14 cellular contexts compared by ENCODE assay signal in the genomic region with DNA sequence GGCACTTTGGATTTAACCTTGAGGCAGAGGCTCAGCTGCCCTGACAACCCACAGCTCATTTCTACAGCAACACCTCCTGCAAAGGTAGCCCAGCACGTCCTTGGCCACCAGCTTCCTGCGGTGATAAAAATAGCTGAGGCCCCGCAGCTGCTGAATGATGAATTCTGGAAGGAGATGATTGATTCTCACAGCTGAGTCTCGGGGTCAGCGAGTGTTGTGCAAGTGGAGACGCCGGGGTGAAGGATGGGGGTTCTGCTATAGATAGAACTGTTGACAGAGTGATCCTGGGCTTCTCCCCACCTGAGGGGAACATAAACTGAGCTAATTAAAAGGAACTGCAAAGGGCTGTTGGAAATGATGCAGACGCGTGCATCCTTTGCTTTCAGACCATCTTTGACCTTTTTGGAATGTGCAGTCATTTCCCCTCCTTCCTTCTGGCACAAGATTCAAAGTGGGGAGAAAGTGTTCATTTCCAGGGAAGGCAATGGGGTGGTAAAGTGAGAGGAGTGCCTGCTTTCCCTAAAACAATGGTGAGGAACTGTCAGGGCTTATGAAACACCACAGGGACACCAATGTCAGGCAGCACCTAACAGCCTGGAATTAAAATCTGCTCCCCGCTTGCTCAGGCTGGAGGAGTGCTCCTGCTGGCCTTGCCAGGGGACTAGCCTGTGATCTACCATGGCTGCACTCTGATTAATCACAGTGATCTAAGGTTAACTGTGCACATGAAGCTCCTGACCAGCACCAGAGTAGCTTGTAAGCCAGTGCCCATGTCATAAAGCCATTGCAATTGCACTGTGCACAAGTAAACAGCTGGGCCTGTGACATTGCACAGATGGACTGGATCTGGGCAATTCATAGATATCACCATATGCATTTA.
DNase-seq lines count a peak whose midpoint lies in the region; ATAC-seq, FAIRE-seq and TF ChIP-seq lines count a peak whose summit lies in the region.
"Had no signal": no experiment of that assay in that cellular context is flagged by ENCODE, and none has a peak within 500 bp of the region (broad histone marks: within the 10 kb centered on the region; RNA-seq: fewer than 3 reads in every experiment).

No MANE protein-coding gene starts in this region.

- H3K36me3 Mint-ChIP-seq in activated naive CD8-positive, alpha-beta T cell treated with anti-CD3 and anti-CD28 coated beads, Interleukin-2, amount 50 U/mL, for 24 hours (ENCODE audit: low read depth) = no peaks in the 10 kb centered on the region
- no peaks in the 10 kb centered on the region for H3K36me3 Mint-ChIP-seq in activated naive CD8-positive, alpha-beta T cell treated with anti-CD3 and anti-CD28 coated beads for 36 hours
- no peaks in the 10 kb centered on the region for H3K36me3 Mint-ChIP-seq in stimulated activated effector memory CD8-positive, alpha-beta T cell treated with anti-CD3 and anti-CD28 coated beads, Interleukin-12 subunit alpha, Interleukin-12 subunit beta, amount 100 ng/mL, for 72 hours
- H3K36me3 Mint-ChIP-seq: mesothelial cell of epicardium had no signal

- no peaks in the 10 kb centered on the region for H3K4me1 Mint-ChIP-seq in activated naive CD8-positive, alpha-beta T cell treated with anti-CD3 and anti-CD28 coated beads, Interleukin-2, amount 50 U/mL, for 24 hours
- no peaks in the 10 kb centered on the region for H3K4me1 Mint-ChIP-seq in activated naive CD8-positive, alpha-beta T cell treated with anti-CD3 and anti-CD28 coated beads for 36 hours
- H3K4me1 Mint-ChIP-seq in stimulated activated effector memory CD8-positive, alpha-beta T cell treated with anti-CD3 and anti-CD28 coated beads, Interleukin-12 subunit alpha, Interleukin-12 subunit beta, amount 100 ng/mL, for 72 hours = no peaks in the 10 kb centered on the region

- DNase-seq in activated naive CD8-positive, alpha-beta T cell treated with anti-CD3 and anti-CD28 coated beads, Interleukin-2, amount 50 U/mL, for 24 hours = no peak
- no peak for DNase-seq in activated naive CD8-positive, alpha-beta T cell treated with anti-CD3 and anti-CD28 coated beads for 36 hours
- DNase-seq in NOMO-1 treated with DMSO at 0.1 percent for 48 hours (lab: John Stamatoyannopoulos, UW; ENCODE audit: unreplicated experiment) (peak; percentile 12), fibroblast of pulmonary artery (ENCODE audit: low read depth) (peak; percentile 29), H54 (ENCODE audit: insufficient read length, low spot score) (no peak), DMS114 treated with DMSO at 0.1 percent for 48 hours (lab: John Stamatoyannopoulos, UW; ENCODE audit: unreplicated experiment) (no peak)
- no peak for DNase-seq in stimulated activated effector memory CD8-positive, alpha-beta T cell treated with anti-CD3 and anti-CD28 coated beads, Interleukin-12 subunit alpha, Interleukin-12 subunit beta, amount 100 ng/mL, for 72 hours (ENCODE audit: low spot score in 2 of 2)
- DNase-seq in activated CD4-positive, CD25-positive, alpha-beta regulatory T cell (lab: John Stamatoyannopoulos, UW) = no peak
- DNase-seq: effector memory CD8-positive, alpha-beta T cell; pancreas; tibial artery had no signal

- H3K9me3 Mint-ChIP-seq in activated naive CD8-positive, alpha-beta T cell treated with anti-CD3 and anti-CD28 coated beads, Interleukin-2, amount 50 U/mL, for 24 hours = no peaks in the 10 kb centered on the region
- H3K9me3 Mint-ChIP-seq in activated naive CD8-positive, alpha-beta T cell treated with anti-CD3 and anti-CD28 coated beads for 36 hours = no peaks in the 10 kb centered on the region
- H3K9me3 Mint-ChIP-seq in stimulated activated effector memory CD8-positive, alpha-beta T cell treated with anti-CD3 and anti-CD28 coated beads, Interleukin-12 subunit alpha, Interleukin-12 subunit beta, amount 100 ng/mL, for 72 hours = no peaks in the 10 kb centered on the region
- H3K9me3 Mint-ChIP-seq: effector memory CD8-positive, alpha-beta T cell; mesothelial cell of epicardium had no signal

- H3K4me3 ChIP-seq in fibroblast of pulmonary artery (replicated peaks; ENCODE audit: low read depth, low read length) = no peak overlapping the region
- H3K4me3 ChIP-seq: pancreas, tibial artery had no signal

- no peak for FAIRE-seq in H54 (lab: Jason Lieb, UNC)
- FAIRE-seq: frontal cortex, pancreas had no signal

- TF ChIP-seq POLR2A in H54 (IDR thresholded peaks at IDR 0.05; ENCODE audit: low read depth, low read length) = no peak

- peaks cover 24% of the 10 kb centered on the region for H3K27me3 Mint-ChIP-seq in activated naive CD8-positive, alpha-beta T cell treated with anti-CD3 and anti-CD28 coated beads, Interleukin-2, amount 50 U/mL, for 24 hours
- peaks cover 4% of the 10 kb centered on the region for H3K27me3 Mint-ChIP-seq in activated naive CD8-positive, alpha-beta T cell treated with anti-CD3 and anti-CD28 coated beads for 36 hours

- ATAC-seq in activated naive CD8-positive, alpha-beta T cell treated with anti-CD3 and anti-CD28 coated beads, Interleukin-2, amount 50 U/mL, for 24 hours = no peak
- peak; percentile 6 for ATAC-seq in stimulated activated effector memory CD8-positive, alpha-beta T cell treated with anti-CD3 and anti-CD28 coated beads, Interleukin-12 subunit alpha, Interleukin-12 subunit beta, amount 100 ng/mL, for 72 hours
- ATAC-seq: effector memory CD8-positive, alpha-beta T cell; HCT116 had no signal

- no peak for TF ChIP-seq CTCF in fibroblast of pulmonary artery (IDR thresholded peaks at IDR 0.05; ENCODE audit: low read length, missing control alignments)

- H3K4me3 Mint-ChIP-seq in activated naive CD8-positive, alpha-beta T cell treated with anti-CD3 and anti-CD28 coated beads, Interleukin-2, amount 50 U/mL, for 24 hours = no peak overlapping the region
- H3K4me3 Mint-ChIP-seq in activated naive CD8-positive, alpha-beta T cell treated with anti-CD3 and anti-CD28 coated beads for 36 hours = no peak overlapping the region
- no peak overlapping the region for H3K4me3 Mint-ChIP-seq in stimulated activated effector memory CD8-positive, alpha-beta T cell treated with anti-CD3 and anti-CD28 coated beads, Interleukin-12 subunit alpha, Interleukin-12 subunit beta, amount 100 ng/mL, for 72 hours
- H3K4me3 Mint-ChIP-seq: effector memory CD8-positive, alpha-beta T cell; mesothelial cell of epicardium had no signal

- peak overlapping the region; percentile 9 for H3K27ac Mint-ChIP-seq in activated naive CD8-positive, alpha-beta T cell treated with anti-CD3 and anti-CD28 coated beads, Interleukin-2, amount 50 U/mL, for 24 hours
- no peak overlapping the region for H3K27ac Mint-ChIP-seq in activated naive CD8-positive, alpha-beta T cell treated with anti-CD3 and anti-CD28 coated beads for 36 hours
- H3K27ac Mint-ChIP-seq in stimulated activated effector memory CD8-positive, alpha-beta T cell treated with anti-CD3 and anti-CD28 coated beads, Interleukin-12 subunit alpha, Interleukin-12 subunit beta, amount 100 ng/mL, for 72 hours = no peak overlapping the region
- H3K27ac Mint-ChIP-seq: effector memory CD8-positive, alpha-beta T cell; mesothelial cell of epicardium had no signal

Comparison
In these comparisons a context has a peak if more than half of its experiments do, and no peak if none do; other contexts are left out.
1. DNase-seq: peak in NOMO-1 treated with DMSO at 0.1 percent for 48 hours (single experiment) and fibroblast of pulmonary artery (single experiment); none in activated naive CD8-positive, alpha-beta T cell treated with anti-CD3 and anti-CD28 coated beads, Interleukin-2, amount 50 U/mL, for 24 hours (single experiment), activated naive CD8-positive, alpha-beta T cell treated with anti-CD3 and anti-CD28 coated beads for 36 hours (single experiment), stimulated activated effector memory CD8-positive, alpha-beta T cell treated with anti-CD3 and anti-CD28 coated beads, Interleukin-12 subunit alpha, Interleukin-12 subunit beta, amount 100 ng/mL, for 72 hours (0 of 2), H54 (single experiment), DMS114 treated with DMSO at 0.1 percent for 48 hours (single experiment) and activated CD4-positive, CD25-positive, alpha-beta regulatory T cell (0 of 4).